Comparison of ENCODE assay signal across 21 cellular contexts in the genomic region with DNA sequence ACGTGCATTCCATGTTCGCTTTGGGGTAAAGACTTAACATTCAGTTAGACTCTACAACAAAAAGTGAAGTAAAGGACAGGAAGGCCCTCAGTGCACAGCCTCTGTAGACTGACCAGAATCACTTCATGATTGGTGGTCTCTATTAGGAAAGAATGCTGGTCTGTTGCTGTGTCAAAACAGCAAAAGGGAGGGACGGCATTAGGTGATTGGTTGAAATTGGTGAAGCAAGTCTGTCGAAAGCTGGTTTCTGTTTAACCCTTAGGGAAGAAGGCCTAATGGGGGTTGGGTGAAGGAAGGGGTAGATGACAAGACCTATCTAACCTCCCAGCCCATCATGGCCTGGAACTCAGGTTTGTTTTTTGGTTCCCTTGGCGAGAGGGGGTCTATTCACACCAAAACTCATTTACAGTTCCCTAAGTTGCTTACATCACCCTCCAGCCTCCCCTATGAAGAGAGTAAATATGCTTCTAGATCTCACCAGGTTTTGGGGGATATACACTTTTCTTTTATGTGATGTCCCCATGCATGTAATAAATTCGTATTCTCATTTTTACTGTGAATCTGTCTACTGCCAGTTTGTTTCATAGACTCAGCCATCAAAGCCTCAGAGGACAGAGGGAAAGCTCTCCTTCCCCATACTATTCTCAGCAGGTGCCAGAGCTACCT.
"Had no signal": no experiment of that assay in that cellular context is flagged by ENCODE, and none has a peak within 500 bp of the region (broad histone marks: within the 10 kb centered on the region; RNA-seq: fewer than 3 reads in every experiment).

No MANE protein-coding gene starts in this region.

- H3K27ac ChIP-seq: gastrocnemius medialis, pancreas, transverse colon, vagina had no signal

- H3K9me3 ChIP-seq: gastrocnemius medialis, pancreas, transverse colon, vagina had no signal

- H3K4me3 ChIP-seq: gastrocnemius medialis, lung, pancreas, smooth muscle cell, transverse colon, vagina had no signal

- ATAC-seq: effector memory CD8-positive, alpha-beta T cell; gastrocnemius medialis; left lobe of liver; natural killer cell; pancreas; sciatic nerve; stimulated activated effector memory CD8-positive, alpha-beta T cell treated with anti-CD3 and anti-CD28 coated beads, Interleukin-12 subunit alpha, Interleukin-12 subunit beta, amount 100 ng/mL, for 72 hours; stimulated activated naive CD8-positive, alpha-beta T cell treated with anti-CD3 and anti-CD28 coated beads, Interleukin-15, Interleukin-2, amounts not matched to agents 100 U/mL and 50 U/mL, for 24 hours had no signal

- H3K4me1 ChIP-seq: gastrocnemius medialis, pancreas, transverse colon, vagina had no signal

- H3K27me3 ChIP-seq: gastrocnemius medialis, pancreas, transverse colon, vagina had no signal

- H3K36me3 ChIP-seq: gastrocnemius medialis, pancreas, transverse colon, vagina had no signal

- DNase-seq: cortex of kidney; effector memory CD8-positive, alpha-beta T cell; erythroblast; foreskin fibroblast; gastrocnemius medialis; natural killer cell; occipital lobe; pancreas; retina; stimulated activated CD4-positive, alpha-beta T cell treated with anti-CD3 and anti-CD28 coated beads, Interleukin-12 subunit alpha, Interleukin-12 subunit beta, amount 100 ng/mL, for 4 hours; stimulated activated CD4-positive, alpha-beta T cell treated with anti-CD3 and anti-CD28 coated beads, Interleukin-1b, Interleukin-23, amount 100 ng/mL, for 48 hours; stimulated activated CD4-positive, alpha-beta T cell treated with anti-CD3 and anti-CD28 coated beads, Interleukin-4, amount 100 ng/mL, for 1 hour; stimulated activated naive CD8-positive, alpha-beta T cell treated with anti-CD3 and anti-CD28 coated beads, Interleukin-15, Interleukin-2, amounts not matched to agents 100 U/mL and 50 U/mL, for 24 hours; substantia nigra; transverse colon had no signal
